8 cellular contexts compared by ENCODE assay signal in genomic region chr1:167715653-167716302, GRCh38. TPM values are rescaled to one million over a fixed set of nuclear protein-coding genes. Genes with fewer than 3 reads are reported as not detected.
DNase-seq lines count a peak whose midpoint lies in the region; ATAC-seq and TF ChIP-seq lines count a peak whose summit lies in the region.

No MANE protein-coding gene starts in this region.

- H3K9me3 Mint-ChIP-seq in activated CD4-positive, alpha-beta T cell treated with anti-CD3 and anti-CD28 coated beads, Interleukin-2, amount 10 ng/mL, durations not matched to agents 24 days and 14 days = no peaks in the 10 kb centered on the region
- H3K9me3 Mint-ChIP-seq in neural progenitor cell = peaks cover 8% of the 10 kb centered on the region

- intact Hi-C loops in activated CD4-positive, alpha-beta T cell treated with anti-CD3 and anti-CD28 coated beads, Interleukin-2, amount 10 ng/mL, durations not matched to agents 24 days and 14 days (cut with micrococcal nuclease) = loop anchor here (1.0 to 10.0 kb wide), 6 partner anchors 87 to 491 kb away; partner anchors contain the start of genes DCAF6 and POU2F1
- intact Hi-C loops in posterior cingulate gyrus (cut with DNase I) = loop anchor here (10.0 kb wide), 1 partner anchor 369 kb away; no protein-coding TSS in a partner anchor

- H3K27ac Mint-ChIP-seq in activated CD4-positive, alpha-beta T cell treated with anti-CD3 and anti-CD28 coated beads, Interleukin-2, amount 10 ng/mL, durations not matched to agents 24 days and 14 days = peak overlapping the region; percentile 98
- H3K27ac Mint-ChIP-seq in neural progenitor cell = peak overlapping the region; percentile 85

- no peak overlapping the region for H3K27ac ChIP-seq in neural progenitor cell

- H3K9me3 ChIP-seq in endocrine pancreas (ENCODE audit: control insufficient read depth, low read length) (no peaks in the 10 kb centered on the region), neural progenitor cell (ENCODE audit: low read depth) (no peaks in the 10 kb centered on the region)

- H3K4me3 ChIP-seq in endocrine pancreas (ENCODE audit: control insufficient read depth, insufficient read depth, low read length) (peak overlapping the region; percentile 99), neural progenitor cell (peak overlapping the region; percentile 99)

- H3K36me3 ChIP-seq in endocrine pancreas (ENCODE audit: control insufficient read depth, insufficient read depth, low read length) = no peaks in the 10 kb centered on the region
- no peaks in the 10 kb centered on the region for H3K36me3 ChIP-seq in neural progenitor cell

- H4K20me1 ChIP-seq in neural progenitor cell (ENCODE audit: low read depth) = no peaks in the 10 kb centered on the region

- H3K27me3 ChIP-seq in endocrine pancreas (ENCODE audit: control insufficient read depth, insufficient read depth, low read length) (no peaks in the 10 kb centered on the region), neural progenitor cell (peaks cover 17% of the 10 kb centered on the region)

- H3K4me1 ChIP-seq in endocrine pancreas (ENCODE audit: control insufficient read depth, insufficient read depth, low read length) (no peaks in the 10 kb centered on the region), neural progenitor cell (peaks cover 2% of the 10 kb centered on the region)

- peak overlapping the region; percentile 95 for H2AFZ ChIP-seq in neural progenitor cell (replicated peaks)

- H3K36me3 Mint-ChIP-seq in activated CD4-positive, alpha-beta T cell treated with anti-CD3 and anti-CD28 coated beads, Interleukin-2, amount 10 ng/mL, durations not matched to agents 24 days and 14 days (ENCODE audit: low read depth) = peaks cover 3% of the 10 kb centered on the region
- H3K36me3 Mint-ChIP-seq in neural progenitor cell = peaks cover 6% of the 10 kb centered on the region

- peaks cover 13% of the 10 kb centered on the region for H3K27me3 Mint-ChIP-seq in activated CD4-positive, alpha-beta T cell treated with anti-CD3 and anti-CD28 coated beads, Interleukin-2, amount 10 ng/mL, durations not matched to agents 24 days and 14 days
- H3K27me3 Mint-ChIP-seq in neural progenitor cell (ENCODE audit: insufficient read depth, low read depth) = peaks cover 35% of the 10 kb centered on the region

- DNase-seq in activated CD4-positive, alpha-beta T cell treated with anti-CD3 and anti-CD28 coated beads, Interleukin-2, amount 10 ng/mL, durations not matched to agents 24 days and 14 days = no peak
- DNase-seq in activated CD4-positive, alpha-beta T cell treated with anti-CD3 and anti-CD28 coated beads, Interleukin-2, amount 50 U/mL, for 48 hours = no peak
- DNase-seq in NCI-H526 treated with DMSO at 0.1 percent for 48 hours (lab: John Stamatoyannopoulos, UW) = peak; percentile 76
- no peak for DNase-seq in neural progenitor cell (ENCODE audit: low spot score)
- no peak for DNase-seq in posterior cingulate gyrus
- DNase-seq in stimulated activated CD4-positive, alpha-beta T cell treated with anti-CD3 and anti-CD28 coated beads, Interleukin-4, amount 100 ng/mL, for 4 hours = no peak

- peaks cover 60% of the 10 kb centered on the region for H3K4me1 Mint-ChIP-seq in activated CD4-positive, alpha-beta T cell treated with anti-CD3 and anti-CD28 coated beads, Interleukin-2, amount 10 ng/mL, durations not matched to agents 24 days and 14 days
- H3K4me1 Mint-ChIP-seq in neural progenitor cell = peaks cover 23% of the 10 kb centered on the region

- no peaks in the 10 kb centered on the region for H3K79me2 ChIP-seq in neural progenitor cell (ENCODE audit: low read depth)

- peaks cover 34% of the 10 kb centered on the region for H3F3A ChIP-seq in neural progenitor cell (ENCODE audit: low read depth)

- peak overlapping the region; percentile 96 for H3K4me3 Mint-ChIP-seq in activated CD4-positive, alpha-beta T cell treated with anti-CD3 and anti-CD28 coated beads, Interleukin-2, amount 10 ng/mL, durations not matched to agents 24 days and 14 days
- H3K4me3 Mint-ChIP-seq in neural progenitor cell = peak overlapping the region; percentile 95

- H3K4me2 ChIP-seq in neural progenitor cell = peak overlapping the region; percentile 95

- no peak for ATAC-seq in GM19395 (IDR thresholded peaks at IDR 0.05; ENCODE audit: unreplicated experiment)

- H3K9ac ChIP-seq in endocrine pancreas (ENCODE audit: control insufficient read depth, insufficient read depth, low read length) (peak overlapping the region; percentile 72), neural progenitor cell (peak overlapping the region; percentile 10)

- no peak for TF ChIP-seq CTCF in neural progenitor cell (IDR thresholded peaks at IDR 0.05)

RNA-seq across cellular contexts. Expression of gene MPZL1, which starts 6.0 kb away (rescaled TPM):
- total RNA-seq in activated CD4-positive, alpha-beta T cell treated with anti-CD3 and anti-CD28 coated beads, Interleukin-2, amount 10 ng/mL, durations not matched to agents 24 days and 14 days = 39.3 and 41.8 TPM in 2 replicates
- 121 and 125 TPM in 2 replicates for total RNA-seq in neural progenitor cell (ENCODE audit: low replicate concordance)
